Comparison of ENCODE assay signal across 16 cellular contexts in genomic region chr9:113559834-113560620, GRCh38.
DNase-seq lines count a peak whose midpoint lies in the region; ATAC-seq and TF ChIP-seq lines count a peak whose summit lies in the region.
"Had no signal": no experiment of that assay in that cellular context is flagged by ENCODE, and none has a peak within 500 bp of the region (broad histone marks: within the 10 kb centered on the region; RNA-seq: fewer than 3 reads in every experiment).

No MANE protein-coding gene starts in this region.

- peaks cover 8% of the 10 kb centered on the region for H3K36me3 Mint-ChIP-seq in activated CD4-positive, alpha-beta T cell treated with anti-CD3 and anti-CD28 coated beads, Interleukin-2, amount 10 ng/mL, durations not matched to agents 24 days and 14 days (ENCODE audit: low read depth)
- peaks cover 1% of the 10 kb centered on the region for H3K36me3 Mint-ChIP-seq in activated T-helper 2 cell treated with anti-CD3 and anti-CD28 coated beads, Interferon-gamma antibody, Interleukin-2, Interleukin-4, amounts not matched to agents 10 μg/mL and 5 μg/mL and 100 μg/mL, durations not matched to agents 14 hours and 24 hours and 36 hours (ENCODE audit: low read depth)
- H3K36me3 Mint-ChIP-seq in stimulated activated naive B cell treated with anti-CD40 and anti-IgM and Interleukin-4, amounts not matched to agents 10 μg/mL and 1 μg/mL and 100 μg/mL, for 72 hours = no peaks in the 10 kb centered on the region
- H3K36me3 Mint-ChIP-seq in progenitor cell of endocrine pancreas (ENCODE audit: insufficient read depth) = no peaks in the 10 kb centered on the region
- H3K36me3 Mint-ChIP-seq: naive thymus-derived CD4-positive, alpha-beta T cell had no signal

- 88% methylated on average over 11 of the region's 11 CpGs for WGBS in liver

- no peak overlapping the region for H3K4me3 ChIP-seq in liver (ENCODE audit: low read depth in 1 of 3, low read length in 3 of 3)
- H3K4me3 ChIP-seq: esophagus squamous epithelium, GM23338 had no signal

- H3K4me1 Mint-ChIP-seq in activated CD4-positive, alpha-beta T cell treated with anti-CD3 and anti-CD28 coated beads, Interleukin-2, amount 10 ng/mL, durations not matched to agents 24 days and 14 days = peaks cover 39% of the 10 kb centered on the region
- H3K4me1 Mint-ChIP-seq in activated T-helper 2 cell treated with anti-CD3 and anti-CD28 coated beads, Interferon-gamma antibody, Interleukin-2, Interleukin-4, amounts not matched to agents 10 μg/mL and 5 μg/mL and 100 μg/mL, durations not matched to agents 14 hours and 24 hours and 36 hours (ENCODE audit: low read depth) = peaks cover 37% of the 10 kb centered on the region
- H3K4me1 Mint-ChIP-seq in stimulated activated naive B cell treated with anti-CD40 and anti-IgM and Interleukin-4, amounts not matched to agents 10 μg/mL and 1 μg/mL and 100 μg/mL, for 72 hours = peaks cover 6 to 8% of the 10 kb centered on the region in 2 donors
- H3K4me1 Mint-ChIP-seq in progenitor cell of endocrine pancreas (ENCODE audit: low read depth) = peaks cover 4% of the 10 kb centered on the region

- no peak for TF ChIP-seq RAD21 in liver (IDR thresholded peaks at IDR 0.05)

- no peak for ATAC-seq in stimulated activated naive B cell treated with anti-CD40 and anti-IgM and Interleukin-4, amounts not matched to agents 10 μg/mL and 1 μg/mL and 100 μg/mL, for 72 hours (replicated peaks)
- ATAC-seq: activated CD4-positive, CD25-positive, alpha-beta regulatory T cell treated with anti-CD3 and anti-CD28 coated beads, Interleukin-2, amount 50 U/mL, for 24 hours; GM23338; naive thymus-derived CD4-positive, alpha-beta T cell had no signal

- H3K27me3 Mint-ChIP-seq in activated CD4-positive, alpha-beta T cell treated with anti-CD3 and anti-CD28 coated beads, Interleukin-2, amount 10 ng/mL, durations not matched to agents 24 days and 14 days = no peaks in the 10 kb centered on the region
- no peaks in the 10 kb centered on the region for H3K27me3 Mint-ChIP-seq in activated T-helper 2 cell treated with anti-CD3 and anti-CD28 coated beads, Interferon-gamma antibody, Interleukin-2, Interleukin-4, amounts not matched to agents 10 μg/mL and 5 μg/mL and 100 μg/mL, durations not matched to agents 14 hours and 24 hours and 36 hours (ENCODE audit: low read depth)
- H3K27me3 Mint-ChIP-seq in stimulated activated naive B cell treated with anti-CD40 and anti-IgM and Interleukin-4, amounts not matched to agents 10 μg/mL and 1 μg/mL and 100 μg/mL, for 72 hours = peaks cover 4 to 5% of the 10 kb centered on the region in 2 donors
- peaks cover 8% of the 10 kb centered on the region for H3K27me3 Mint-ChIP-seq in progenitor cell of endocrine pancreas
- H3K27me3 Mint-ChIP-seq: naive thymus-derived CD4-positive, alpha-beta T cell had no signal

- DNase-seq in activated CD4-positive, alpha-beta T cell treated with anti-CD3 and anti-CD28 coated beads, Interleukin-2, amount 10 ng/mL, durations not matched to agents 24 days and 14 days = no peak
- DNase-seq in activated CD4-positive, alpha-beta T cell treated with anti-CD3 and anti-CD28 coated beads, Interleukin-2, amount 50 U/mL, for 1 hour = no peak
- DNase-seq in activated T-helper 2 cell treated with anti-CD3 and anti-CD28 coated beads, Interferon-gamma antibody, Interleukin-2, Interleukin-4, amounts not matched to agents 10 μg/mL and 5 μg/mL and 100 μg/mL, durations not matched to agents 14 hours and 24 hours and 36 hours (ENCODE audit: low spot score) = no peak
- no peak for DNase-seq in stimulated activated naive B cell treated with anti-CD40 and anti-IgM and Interleukin-4, amounts not matched to agents 10 μg/mL and 1 μg/mL and 100 μg/mL, for 72 hours
- DNase-seq in NCI-H524 treated with DMSO at 0.1 percent for 48 hours (lab: John Stamatoyannopoulos, UW) (no peak), progenitor cell of endocrine pancreas (ENCODE audit: low spot score, unreplicated experiment) (no peak), COLO829 (ENCODE audit: low spot score) (no peak)
- DNase-seq: activated T-cell treated with anti-CD3 and anti-CD28 coated beads, Interleukin-2, amount 50 U/mL, for 48 hours; esophagus squamous epithelium; naive thymus-derived CD4-positive, alpha-beta T cell; stimulated activated CD4-positive, alpha-beta T cell treated with anti-CD3 and anti-CD28 coated beads, Interleukin-4, amount 100 ng/mL, for 1 hour had no signal

- H3K9me3 Mint-ChIP-seq in activated CD4-positive, alpha-beta T cell treated with anti-CD3 and anti-CD28 coated beads, Interleukin-2, amount 10 ng/mL, durations not matched to agents 24 days and 14 days = peaks cover 1% of the 10 kb centered on the region
- H3K9me3 Mint-ChIP-seq in activated T-helper 2 cell treated with anti-CD3 and anti-CD28 coated beads, Interferon-gamma antibody, Interleukin-2, Interleukin-4, amounts not matched to agents 10 μg/mL and 5 μg/mL and 100 μg/mL, durations not matched to agents 14 hours and 24 hours and 36 hours = no peaks in the 10 kb centered on the region
- H3K9me3 Mint-ChIP-seq in stimulated activated naive B cell treated with anti-CD40 and anti-IgM and Interleukin-4, amounts not matched to agents 10 μg/mL and 1 μg/mL and 100 μg/mL, for 72 hours = no peaks in the 10 kb centered on the region
- H3K9me3 Mint-ChIP-seq in progenitor cell of endocrine pancreas (ENCODE audit: low read depth) = no peaks in the 10 kb centered on the region
- H3K9me3 Mint-ChIP-seq: GM23338; T-helper 1 cell treated with Interleukin-12 subunit alpha and Interleukin-12 subunit beta and Interleukin-4 antibody, amounts not matched to agents 30 μg/mL and 1 μg/mL, for 36 hours had no signal

- intact Hi-C loops in activated CD4-positive, alpha-beta T cell treated with anti-CD3 and anti-CD28 coated beads, Interleukin-2, amount 10 ng/mL, durations not matched to agents 24 days and 14 days (cut with micrococcal nuclease) = no loop called here
- intact Hi-C loops in activated T-helper 2 cell treated with anti-CD3 and anti-CD28 coated beads, Interferon-gamma antibody, Interleukin-2, Interleukin-4, amounts not matched to agents 10 μg/mL and 5 μg/mL and 100 μg/mL, durations not matched to agents 14 hours and 24 hours and 36 hours (cut with micrococcal nuclease) = no loop called here

- no peaks in the 10 kb centered on the region for H3K27me3 ChIP-seq in liver (ENCODE audit: control insufficient read depth in 4 of 4, insufficient read depth in 4 of 4, low read length in 3 of 4)
- H3K27me3 ChIP-seq: esophagus squamous epithelium had no signal

- peak overlapping the region; percentile 45 for H3K27ac Mint-ChIP-seq in activated CD4-positive, alpha-beta T cell treated with anti-CD3 and anti-CD28 coated beads, Interleukin-2, amount 10 ng/mL, durations not matched to agents 24 days and 14 days
- peak overlapping the region; percentile 6 for H3K27ac Mint-ChIP-seq in activated T-helper 2 cell treated with anti-CD3 and anti-CD28 coated beads, Interferon-gamma antibody, Interleukin-2, Interleukin-4, amounts not matched to agents 10 μg/mL and 5 μg/mL and 100 μg/mL, durations not matched to agents 14 hours and 24 hours and 36 hours
- peak overlapping the region; percentile 49 for H3K27ac Mint-ChIP-seq in stimulated activated naive B cell treated with anti-CD40 and anti-IgM and Interleukin-4, amounts not matched to agents 10 μg/mL and 1 μg/mL and 100 μg/mL, for 72 hours
- H3K27ac Mint-ChIP-seq in progenitor cell of endocrine pancreas = no peak overlapping the region
- H3K27ac Mint-ChIP-seq: GM23338; T-helper 1 cell treated with Interleukin-12 subunit alpha and Interleukin-12 subunit beta and Interleukin-4 antibody, amounts not matched to agents 30 μg/mL and 1 μg/mL, for 36 hours had no signal

- peak overlapping the region; percentile 83 for H3K27ac ChIP-seq in liver (ENCODE audit: low read depth in 1 of 2, low read length in 2 of 2)
- H3K27ac ChIP-seq: 22Rv1 had no signal

- no peak overlapping the region for H3K9ac ChIP-seq in liver (ENCODE audit: low read depth in 1 of 2, low read length in 2 of 2)

- H3K4me1 ChIP-seq in liver (ENCODE audit: control insufficient read depth in 4 of 4, insufficient read depth in 4 of 4, low read length in 3 of 4) = peaks cover 3 to 19% (median 10%) of the 10 kb centered on the region in 4 donors

- H3K9me3 ChIP-seq in liver (ENCODE audit: control insufficient read depth in 4 of 4, low read length in 3 of 4) = no peaks in the 10 kb centered on the region
- H3K9me3 ChIP-seq: esophagus squamous epithelium had no signal

- H3K4me3 Mint-ChIP-seq in activated CD4-positive, alpha-beta T cell treated with anti-CD3 and anti-CD28 coated beads, Interleukin-2, amount 10 ng/mL, durations not matched to agents 24 days and 14 days = no peak overlapping the region
- no peak overlapping the region for H3K4me3 Mint-ChIP-seq in activated T-helper 2 cell treated with anti-CD3 and anti-CD28 coated beads, Interferon-gamma antibody, Interleukin-2, Interleukin-4, amounts not matched to agents 10 μg/mL and 5 μg/mL and 100 μg/mL, durations not matched to agents 14 hours and 24 hours and 36 hours (ENCODE audit: low read depth)
- no peak overlapping the region for H3K4me3 Mint-ChIP-seq in stimulated activated naive B cell treated with anti-CD40 and anti-IgM and Interleukin-4, amounts not matched to agents 10 μg/mL and 1 μg/mL and 100 μg/mL, for 72 hours
- no peak overlapping the region for H3K4me3 Mint-ChIP-seq in progenitor cell of endocrine pancreas (ENCODE audit: low read depth)
- H3K4me3 Mint-ChIP-seq: GM23338; naive thymus-derived CD4-positive, alpha-beta T cell; T-helper 1 cell treated with Interleukin-12 subunit alpha and Interleukin-12 subunit beta and Interleukin-4 antibody, amounts not matched to agents 30 μg/mL and 1 μg/mL, for 36 hours had no signal

- H3K36me3 ChIP-seq in liver (ENCODE audit: control insufficient read depth in 4 of 4, insufficient read depth in 3 of 4, low read depth in 1 of 4, low read length in 3 of 4) = no peaks in the 10 kb centered on the region
- H3K36me3 ChIP-seq: esophagus squamous epithelium had no signal

- TF ChIP-seq CTCF in liver (IDR thresholded peaks at IDR 0.05; ENCODE audit: low read depth, low read length, missing input control) (no peak), progenitor cell of endocrine pancreas (IDR thresholded peaks at IDR 0.05; ENCODE audit: unreplicated experiment) (no peak)

TF ChIP-seq in liver, 16 proteins besides CTCF, POLR2A, EP300 and RAD21 (continues in another document):
- no peak for TF ChIP-seq GABPA (IDR thresholded peaks at IDR 0.05 in 1 of 2, conservative IDR thresholded peaks at IDR 0.05 in 1 of 2)
- TF ChIP-seq HNF4A (conservative IDR thresholded peaks at IDR 0.05) = no peak
- no peak for TF ChIP-seq HNF4G (IDR thresholded peaks at IDR 0.05)
- TF ChIP-seq, protein P1, sequence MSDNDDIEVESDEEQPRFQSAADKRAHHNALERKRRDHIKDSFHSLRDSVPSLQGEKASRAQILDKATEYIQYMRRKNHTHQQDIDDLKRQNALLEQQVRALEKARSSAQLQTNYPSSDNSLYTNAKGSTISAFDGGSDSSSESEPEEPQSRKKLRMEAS (IDR thresholded peaks at IDR 0.05) = no peak
